8 cellular contexts compared by ENCODE assay signal in the genomic region with DNA sequence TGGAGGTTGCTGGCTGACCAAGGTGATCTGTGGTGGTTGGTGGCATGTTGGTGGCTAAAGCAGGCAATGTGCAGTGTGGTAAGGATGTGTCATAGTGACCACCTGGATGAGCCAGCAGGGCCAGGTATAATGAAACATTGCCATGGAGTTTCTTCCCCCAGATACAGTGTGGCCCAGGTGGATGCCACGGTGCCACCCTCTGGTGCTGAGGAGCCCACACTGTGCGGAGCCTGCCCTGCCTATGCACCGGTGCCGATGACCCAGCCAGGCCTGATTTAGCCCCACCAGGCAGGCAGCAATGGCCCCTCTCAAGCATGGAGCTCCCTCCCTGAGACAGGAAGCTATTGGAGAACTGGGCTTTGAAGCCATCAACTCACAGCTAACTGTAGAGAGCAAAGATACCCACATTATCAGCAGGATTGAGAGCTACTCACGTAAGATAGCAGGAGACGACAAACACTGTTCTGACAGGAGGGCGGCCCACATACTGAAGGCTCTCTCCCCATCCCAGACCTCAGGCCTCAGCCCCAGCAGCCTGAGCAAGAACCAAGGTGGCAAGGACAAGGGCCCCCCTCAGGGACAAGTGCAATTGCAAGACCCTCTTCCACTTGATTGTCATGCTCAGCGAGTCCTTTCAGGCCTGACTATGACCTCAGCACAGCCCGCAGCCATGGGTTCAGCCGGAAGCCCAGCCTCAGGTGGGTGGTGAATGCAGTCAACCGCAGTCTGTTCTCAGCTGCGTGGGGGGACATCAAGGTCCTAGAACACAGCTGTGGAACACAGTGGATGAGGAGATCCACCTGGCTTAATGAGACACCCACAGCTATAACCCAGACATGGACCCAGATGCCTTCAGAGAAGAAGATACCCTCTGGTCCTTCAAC.
DNase-seq lines count a peak whose midpoint lies in the region; ATAC-seq, FAIRE-seq and TF ChIP-seq lines count a peak whose summit lies in the region.

No MANE protein-coding gene starts in this region.

- H3K79me2 ChIP-seq in HepG2 (ENCODE audit: insufficient read depth, low read length): no peaks in the 10 kb centered on the region

- H3K27me3 ChIP-seq in HepG2 (ENCODE audit: control insufficient read depth in 1 of 2, insufficient read depth in 2 of 2, low read length in 2 of 2): no peaks in the 10 kb centered on the region

- no peak for TF ChIP-seq RAD21 in HepG2 (CRISPR knock-in tag; IDR thresholded peaks at IDR 0.05)

- no peaks in the 10 kb centered on the region for H4K20me1 ChIP-seq in HepG2 (ENCODE audit: insufficient read depth, low read length)

- in situ Hi-C loops in HepG2 (cut with HindIII; ENCODE audit: extremely low pct_ligation_motif_present, low pct_unique_long_range_greater_than_20kb): loop anchor here (5.0 kb wide), 1 partner anchor 82 kb away; a partner anchor contains a TSS

- intact Hi-C loops in activated CD8-positive, alpha-beta T cell treated with anti-CD3 and anti-CD28 coated beads for 36 hours (cut with micrococcal nuclease): loop anchor here (2.0 to 5.0 kb wide), 2 partner anchors 43 to 82 kb away; a partner anchor contains a TSS
- intact Hi-C loops in HepG2 (cut with micrococcal nuclease; ENCODE audit: unreplicated experiment): no loop called here

- CTCF ChIA-PET in activated CD8-positive, alpha-beta T cell treated with anti-CD3 and anti-CD28 coated beads for 36 hours (lab: Charles Lee): interaction anchor here (0.8 to 6.5 kb wide), 8 partner anchors 11 to 773 kb away, joined by 3 to 89 read pairs (median 26); a partner anchor contains a TSS
- CTCF ChIA-PET in HepG2 (lab: Yijun Ruan, JAX; ENCODE audit: low intra/inter-chr PET ratio, low total read pairs): no interaction called here

- BruUV-seq in HepG2 (replicated peaks; lab: Mats Ljungman, UMichigan): no TSS peak

- peaks cover 58% of the 10 kb centered on the region for H3K4me1 Mint-ChIP-seq in activated CD8-positive, alpha-beta T cell treated with anti-CD3 and anti-CD28 coated beads for 36 hours (ENCODE audit: low read depth)

- no peaks in the 10 kb centered on the region for H3K36me3 Mint-ChIP-seq in activated CD8-positive, alpha-beta T cell treated with anti-CD3 and anti-CD28 coated beads for 36 hours (ENCODE audit: low read depth)

- peak overlapping the region; percentile 89 for H3K27ac Mint-ChIP-seq in activated CD8-positive, alpha-beta T cell treated with anti-CD3 and anti-CD28 coated beads for 36 hours

- no peak overlapping the region for H2AFZ ChIP-seq in HepG2 (ENCODE audit: low read length)

- H3K4me3 ChIP-seq in HepG2 (replicated peaks in 1 of 3; ENCODE audit: insufficient read depth in 1 of 3, low read depth in 2 of 3, low read length in 3 of 3): no peak overlapping the region

- POLR2A ChIA-PET in activated CD8-positive, alpha-beta T cell treated with anti-CD3 and anti-CD28 coated beads for 36 hours (lab: Charles Lee): interaction anchor here (0.7 to 8.8 kb wide), 9 partner anchors 10 to 84 kb away, joined by 3 to 87 read pairs (median 6); a partner anchor contains a TSS
- POLR2A ChIA-PET in HepG2 (lab: Yijun Ruan, JAX): interaction anchor here (4.7 kb wide), 1 partner anchor 83 kb away, joined by 22 read pairs; a partner anchor contains a TSS

- H3K27ac ChIP-seq in HepG2 (ENCODE audit: extremely low read length, insufficient read depth, low read length): no peak overlapping the region

- H3K4me1 ChIP-seq in HepG2 (ENCODE audit: insufficient read depth, low read length): peaks cover 17% of the 10 kb centered on the region

- TF ChIP-seq EP300 in HepG2 (IDR thresholded peaks at IDR 0.05; ENCODE audit: low read depth in 2 of 2, low read length in 2 of 2) (no peak), HepG2 (CRISPR knock-in tag; IDR thresholded peaks at IDR 0.05; ENCODE audit: borderline replicate concordance) (no peak)

- peak; percentile 93 for DNase-seq in activated CD8-positive, alpha-beta T cell treated with anti-CD3 and anti-CD28 coated beads for 36 hours
- peak; percentile 40 to 62 (median 51) for DNase-seq in stimulated activated CD4-positive, alpha-beta T cell treated with anti-CD3 and anti-CD28 coated beads, Interleukin-12 subunit alpha, Interleukin-12 subunit beta, amount 100 ng/mL, for 48 hours (ENCODE audit: low read depth in 2 of 3, low spot score in 1 of 3)
- no peak for DNase-seq in HepG2 (ENCODE audit: low spot score)
- DNase-seq in NK-92 treated with Interleukin-12 subunit alpha and Interleukin-12 subunit beta, amount 100 ng/mL, for 24 hours (lab: John Stamatoyannopoulos, UW): no peak
- no peak for DNase-seq in GF-D8 (lab: John Stamatoyannopoulos, UW)
- no peak for DNase-seq in inferior parietal cortex (ENCODE audit: extremely low spot score)

- H3K9me3 ChIP-seq in HepG2 (ENCODE audit: low read length): no peaks in the 10 kb centered on the region; the same call in 1 of the 2 replicates

- H3K36me3 ChIP-seq in HepG2 (replicated peaks in 1 of 2; ENCODE audit: control insufficient read depth in 1 of 2, insufficient read depth in 2 of 2, low read length in 2 of 2): no peaks in the 10 kb centered on the region; a peak in 1 of 5 replicates

- no peak for TF ChIP-seq POLR2A in HepG2 (IDR thresholded peaks at IDR 0.05; ENCODE audit: insufficient read depth in 1 of 2, low read depth in 2 of 2, low read length in 2 of 2)

- no peaks in the 10 kb centered on the region for H3K27me3 Mint-ChIP-seq in activated CD8-positive, alpha-beta T cell treated with anti-CD3 and anti-CD28 coated beads for 36 hours

- ATAC-seq in GM18907 (IDR thresholded peaks at IDR 0.05; ENCODE audit: unreplicated experiment): peak; percentile 92
- ATAC-seq in HG03064 (IDR thresholded peaks at IDR 0.05; ENCODE audit: low read depth, unreplicated experiment): peak; percentile 77
- peak; percentile 73 for ATAC-seq in activated CD8-positive, alpha-beta T cell treated with anti-CD3 and anti-CD28 coated beads for 36 hours
- ATAC-seq in HepG2: no peak

- no peak for FAIRE-seq in HepG2 (lab: Jason Lieb, UNC)

- H3K4me2 ChIP-seq in HepG2 (ENCODE audit: low read depth, low read length): no peak overlapping the region

- no peaks in the 10 kb centered on the region for H3K9me3 Mint-ChIP-seq in activated CD8-positive, alpha-beta T cell treated with anti-CD3 and anti-CD28 coated beads for 36 hours

- WGBS in HepG2 (ENCODE audit: low lambda C conversion rate): 74% methylated on average over 9 of the region's 12 CpGs

- peak overlapping the region; percentile 68 for H3K4me3 Mint-ChIP-seq in activated CD8-positive, alpha-beta T cell treated with anti-CD3 and anti-CD28 coated beads for 36 hours

- TF ChIP-seq CTCF in activated CD8-positive, alpha-beta T cell treated with anti-CD3 and anti-CD28 coated beads for 36 hours (IDR thresholded peaks at IDR 0.05): no peak
- TF ChIP-seq CTCF in HepG2 (CRISPR knock-in tag; IDR thresholded peaks at IDR 0.05): no peak

- H3K9ac ChIP-seq in HepG2 (ENCODE audit: insufficient read depth, low read depth, low read length): no peak overlapping the region

TF ChIP-seq in HepG2, 621 proteins besides CTCF, POLR2A, EP300 and RAD21 (continues in another document):
- TF ChIP-seq RARA (CRISPR knock-in tag; IDR thresholded peaks at IDR 0.05): no peak
- TF ChIP-seq ZNF225 (CRISPR knock-in tag; IDR thresholded peaks at IDR 0.05): no peak
- no peak for TF ChIP-seq ZNF12 (CRISPR knock-in tag; IDR thresholded peaks at IDR 0.05)
- no peak for TF ChIP-seq SRSF9 (IDR thresholded peaks at IDR 0.05; ENCODE audit: borderline replicate concordance, insufficient read depth, low read depth, low read length, poor library complexity, severe bottlenecking)
- no peak for TF ChIP-seq ZNF451 (CRISPR knock-in tag; IDR thresholded peaks at IDR 0.05)
- TF ChIP-seq, protein P1, sequence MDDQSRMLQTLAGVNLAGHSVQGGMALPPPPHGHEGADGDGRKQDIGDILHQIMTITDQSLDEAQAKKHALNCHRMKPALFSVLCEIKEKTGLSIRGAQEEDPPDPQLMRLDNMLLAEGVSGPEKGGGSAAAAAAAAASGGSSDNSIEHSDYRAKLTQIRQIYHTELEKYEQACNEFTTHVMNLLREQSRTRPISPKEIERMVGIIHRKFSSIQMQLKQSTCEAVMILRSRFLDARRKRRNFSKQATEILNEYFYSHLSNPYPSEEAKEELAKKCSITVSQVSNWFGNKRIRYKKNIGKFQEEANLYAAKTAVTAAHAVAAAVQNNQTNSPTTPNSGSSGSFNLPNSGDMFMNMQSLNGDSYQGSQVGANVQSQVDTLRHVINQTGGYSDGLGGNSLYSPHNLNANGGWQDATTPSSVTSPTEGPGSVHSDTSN (CRISPR knock-in tag; IDR thresholded peaks at IDR 0.05; ENCODE audit: borderline replicate concordance): no peak
- no peak for TF ChIP-seq ATF7-NPFF (CRISPR knock-in tag; IDR thresholded peaks at IDR 0.05; ENCODE audit: low read depth)
- no peak for TF ChIP-seq ZNF343 (CRISPR knock-in tag; IDR thresholded peaks at IDR 0.05)
- no peak for TF ChIP-seq SP140L (CRISPR knock-in tag; IDR thresholded peaks at IDR 0.05; ENCODE audit: borderline replicate concordance)
- TF ChIP-seq, protein P2, sequence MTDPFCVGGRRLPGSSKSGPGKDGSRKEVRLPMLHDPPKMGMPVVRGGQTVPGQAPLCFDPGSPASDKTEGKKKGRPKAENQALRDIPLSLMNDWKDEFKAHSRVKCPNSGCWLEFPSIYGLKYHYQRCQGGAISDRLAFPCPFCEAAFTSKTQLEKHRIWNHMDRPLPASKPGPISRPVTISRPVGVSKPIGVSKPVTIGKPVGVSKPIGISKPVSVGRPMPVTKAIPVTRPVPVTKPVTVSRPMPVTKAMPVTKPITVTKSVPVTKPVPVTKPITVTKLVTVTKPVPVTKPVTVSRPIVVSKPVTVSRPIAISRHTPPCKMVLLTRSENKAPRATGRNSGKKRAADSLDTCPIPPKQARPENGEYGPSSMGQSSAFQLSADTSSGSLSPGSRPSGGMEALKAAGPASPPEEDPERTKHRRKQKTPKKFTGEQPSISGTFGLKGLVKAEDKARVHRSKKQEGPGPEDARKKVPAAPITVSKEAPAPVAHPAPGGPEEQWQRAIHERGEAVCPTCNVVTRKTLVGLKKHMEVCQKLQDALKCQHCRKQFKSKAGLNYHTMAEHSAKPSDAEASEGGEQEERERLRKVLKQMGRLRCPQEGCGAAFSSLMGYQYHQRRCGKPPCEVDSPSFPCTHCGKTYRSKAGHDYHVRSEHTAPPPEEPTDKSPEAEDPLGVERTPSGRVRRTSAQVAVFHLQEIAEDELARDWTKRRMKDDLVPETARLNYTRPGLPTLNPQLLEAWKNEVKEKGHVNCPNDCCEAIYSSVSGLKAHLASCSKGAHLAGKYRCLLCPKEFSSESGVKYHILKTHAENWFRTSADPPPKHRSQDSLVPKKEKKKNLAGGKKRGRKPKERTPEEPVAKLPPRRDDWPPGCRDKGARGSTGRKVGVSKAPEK (CRISPR knock-in tag; IDR thresholded peaks at IDR 0.05; ENCODE audit: borderline replicate concordance): no peak
- TF ChIP-seq ZNF709 (CRISPR knock-in tag; IDR thresholded peaks at IDR 0.05): no peak

Comparison
In these comparisons a context has a peak if more than half of its experiments do, and no peak if none do; other contexts are left out.
1. DNase-seq: peak in activated CD8-positive, alpha-beta T cell treated with anti-CD3 and anti-CD28 coated beads for 36 hours (single experiment) and stimulated activated CD4-positive, alpha-beta T cell treated with anti-CD3 and anti-CD28 coated beads, Interleukin-12 subunit alpha, Interleukin-12 subunit beta, amount 100 ng/mL, for 48 hours (3 of 3); none in HepG2 (single experiment), NK-92 treated with Interleukin-12 subunit alpha and Interleukin-12 subunit beta, amount 100 ng/mL, for 24 hours (single experiment), GF-D8 (single experiment) and inferior parietal cortex (single experiment).